10 cellular contexts compared by ENCODE assay signal in genomic region chr4:128355301-128355700, GRCh38.
DNase-seq lines count a peak whose midpoint lies in the region; ATAC-seq and TF ChIP-seq lines count a peak whose summit lies in the region.
"Had no signal": no experiment of that assay in that cellular context is flagged by ENCODE, and none has a peak within 500 bp of the region (broad histone marks: within the 10 kb centered on the region; RNA-seq: fewer than 3 reads in every experiment).

No MANE protein-coding gene starts in this region.

- DNase-seq in fibroblast of lung (ENCODE audit: low read depth in 2 of 2) (peak in 1 of 2 donors; percentile 40), iPS-NIHi7 (ENCODE audit: extremely low spot score) (no peak)
- no peak for DNase-seq in stimulated activated CD8-positive, alpha-beta memory T cell treated with anti-CD3 and anti-CD28 coated beads, Interleukin-4, amount 100 ng/mL, for 48 hours
- DNase-seq: activated B cell treated with CpG ODN at 0.5 μM for 24 hours, NCI-H1694 treated with DMSO at 0.1 percent for 48 hours had no signal

- no peak for TF ChIP-seq CTCF in fibroblast of lung (conservative IDR thresholded peaks at IDR 0.05 in 1 of 2, IDR thresholded peaks at IDR 0.05 in 1 of 2; ENCODE audit: low read depth in 1 of 2, low read length in 2 of 2)

- ATAC-seq in GM19468 (IDR thresholded peaks at IDR 0.05; ENCODE audit: extremely low read depth, unreplicated experiment): peak; percentile 43
- ATAC-seq in GM21360 (IDR thresholded peaks at IDR 0.05; ENCODE audit: unreplicated experiment): no peak
- no peak for ATAC-seq in HG02798 (IDR thresholded peaks at IDR 0.05; ENCODE audit: poor library complexity, unreplicated experiment)

- H2AFZ ChIP-seq in ACC112 (ENCODE audit: low read length, unreplicated experiment) (no peak overlapping the region), fibroblast of lung (ENCODE audit: low read length) (no peak overlapping the region)

- H3K79me2 ChIP-seq in ACC112 (ENCODE audit: control insufficient read depth, insufficient read depth, low read length, unreplicated experiment) (no peaks in the 10 kb centered on the region), fibroblast of lung (ENCODE audit: control insufficient read depth, insufficient read depth, low read length) (no peaks in the 10 kb centered on the region)

- no peaks in the 10 kb centered on the region for H4K20me1 ChIP-seq in fibroblast of lung (ENCODE audit: control insufficient read depth, extremely low read depth, insufficient read depth, low read length)

- H3K4me3 ChIP-seq in ACC112 (ENCODE audit: low read depth, low read length) (no peak overlapping the region), HUES6 (ENCODE audit: low read depth, low read length) (no peak overlapping the region), fibroblast of lung (replicated peaks in 1 of 4; ENCODE audit: control extremely low read depth in 1 of 4, insufficient read depth in 1 of 4, low read depth in 3 of 4, low read length in 4 of 4) (no peak overlapping the region)

- no peak overlapping the region for H3K4me2 ChIP-seq in fibroblast of lung (ENCODE audit: extremely low read depth, insufficient read depth, low read length)

- H3K27me3 ChIP-seq in ACC112 (ENCODE audit: insufficient read depth, low read length) (no peaks in the 10 kb centered on the region), HUES6 (ENCODE audit: control insufficient read depth, insufficient read depth, low read length) (no peaks in the 10 kb centered on the region), fibroblast of lung (ENCODE audit: control insufficient read depth, insufficient read depth, low read length) (no peaks in the 10 kb centered on the region)

- peaks cover 20% of the 10 kb centered on the region for H3K9me3 ChIP-seq in HUES6 (ENCODE audit: control insufficient read depth, insufficient read depth, low read depth, low read length)
- no peaks in the 10 kb centered on the region for H3K9me3 ChIP-seq in fibroblast of lung (ENCODE audit: control insufficient read depth, insufficient read depth, low read depth, low read length)

- H3K36me3 ChIP-seq in ACC112 (ENCODE audit: insufficient read depth, low read length) (no peaks in the 10 kb centered on the region), HUES6 (ENCODE audit: control insufficient read depth, insufficient read depth, low read length) (no peaks in the 10 kb centered on the region), fibroblast of lung (ENCODE audit: control insufficient read depth, insufficient read depth, low read length) (no peaks in the 10 kb centered on the region)

- H3K4me1 ChIP-seq in ACC112 (ENCODE audit: control insufficient read depth, insufficient read depth, low read length, unreplicated experiment): peaks cover 43% of the 10 kb centered on the region
- peaks cover 25% of the 10 kb centered on the region for H3K4me1 ChIP-seq in HUES6 (ENCODE audit: control insufficient read depth, insufficient read depth, low read length)
- peaks cover 22% of the 10 kb centered on the region for H3K4me1 ChIP-seq in fibroblast of lung (ENCODE audit: control insufficient read depth, extremely low read depth, insufficient read depth, low read length)

- H3K9ac ChIP-seq in HUES6 (ENCODE audit: low read length) (peak overlapping the region; percentile 7), fibroblast of lung (ENCODE audit: insufficient read depth, low read length) (no peak overlapping the region)

- H3K27ac ChIP-seq in ACC112 (ENCODE audit: low read depth, low read length): peak overlapping the region; percentile 92
- H3K27ac ChIP-seq in HUES6 (ENCODE audit: low read depth, low read length): peak overlapping the region; percentile 17; the same call in 1 of the 2 replicates
- peak overlapping the region; percentile 54 for H3K27ac ChIP-seq in fibroblast of lung (ENCODE audit: insufficient read depth, low read length)

Comparison
In these comparisons a context has a peak if more than half of its experiments do, and no peak if none do; other contexts are left out.
1. H3K27ac ChIP-seq: peak in every context shown above with its lines; median percentile 92 in ACC112; 54 in fibroblast of lung; 17 in HUES6.